In the genomic region with DNA sequence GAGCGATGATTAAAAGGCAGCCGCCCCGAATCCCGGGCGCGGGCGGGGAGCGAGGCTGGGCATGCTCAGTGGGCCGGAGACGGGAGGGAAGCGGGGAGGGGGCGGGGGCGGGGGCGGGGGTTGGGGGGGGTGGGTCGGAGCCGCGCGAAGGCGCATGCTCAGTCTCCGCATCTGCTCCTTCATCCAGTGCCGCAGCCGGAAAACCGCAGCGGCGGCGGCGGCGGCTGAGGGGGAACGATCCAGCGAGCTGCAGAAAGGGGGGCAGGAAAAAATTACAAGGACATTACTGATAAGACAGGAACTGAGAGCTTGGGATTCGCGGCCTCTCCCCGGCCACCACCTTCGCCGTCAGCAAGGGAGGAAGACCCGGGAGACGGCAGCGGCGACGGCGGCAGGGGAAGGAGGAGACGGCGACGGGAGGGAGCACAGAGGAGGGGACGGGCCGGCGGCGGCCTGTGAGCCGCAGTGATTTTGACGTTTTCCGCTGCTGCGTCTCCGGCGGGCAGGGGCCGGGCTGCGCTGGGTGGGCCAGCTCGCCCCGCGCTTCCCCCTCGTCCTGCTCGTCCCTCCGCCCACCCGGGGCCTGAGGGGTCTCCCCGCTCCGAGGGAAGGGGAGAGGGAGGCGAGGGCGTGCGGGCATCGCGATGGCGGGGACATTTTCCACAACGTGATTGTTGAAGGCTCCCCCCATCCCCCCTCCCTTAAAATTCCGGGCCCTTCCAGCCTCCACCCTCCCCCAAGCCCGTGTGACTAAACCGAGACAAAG, we compare ENCODE assay signal across 1 cellular context.
A peak's percentile ranks its signal among the peaks of the same experiment; 100 is the strongest.
TF ChIP-seq lines count a peak whose summit lies in the region.

A gene with protein sequence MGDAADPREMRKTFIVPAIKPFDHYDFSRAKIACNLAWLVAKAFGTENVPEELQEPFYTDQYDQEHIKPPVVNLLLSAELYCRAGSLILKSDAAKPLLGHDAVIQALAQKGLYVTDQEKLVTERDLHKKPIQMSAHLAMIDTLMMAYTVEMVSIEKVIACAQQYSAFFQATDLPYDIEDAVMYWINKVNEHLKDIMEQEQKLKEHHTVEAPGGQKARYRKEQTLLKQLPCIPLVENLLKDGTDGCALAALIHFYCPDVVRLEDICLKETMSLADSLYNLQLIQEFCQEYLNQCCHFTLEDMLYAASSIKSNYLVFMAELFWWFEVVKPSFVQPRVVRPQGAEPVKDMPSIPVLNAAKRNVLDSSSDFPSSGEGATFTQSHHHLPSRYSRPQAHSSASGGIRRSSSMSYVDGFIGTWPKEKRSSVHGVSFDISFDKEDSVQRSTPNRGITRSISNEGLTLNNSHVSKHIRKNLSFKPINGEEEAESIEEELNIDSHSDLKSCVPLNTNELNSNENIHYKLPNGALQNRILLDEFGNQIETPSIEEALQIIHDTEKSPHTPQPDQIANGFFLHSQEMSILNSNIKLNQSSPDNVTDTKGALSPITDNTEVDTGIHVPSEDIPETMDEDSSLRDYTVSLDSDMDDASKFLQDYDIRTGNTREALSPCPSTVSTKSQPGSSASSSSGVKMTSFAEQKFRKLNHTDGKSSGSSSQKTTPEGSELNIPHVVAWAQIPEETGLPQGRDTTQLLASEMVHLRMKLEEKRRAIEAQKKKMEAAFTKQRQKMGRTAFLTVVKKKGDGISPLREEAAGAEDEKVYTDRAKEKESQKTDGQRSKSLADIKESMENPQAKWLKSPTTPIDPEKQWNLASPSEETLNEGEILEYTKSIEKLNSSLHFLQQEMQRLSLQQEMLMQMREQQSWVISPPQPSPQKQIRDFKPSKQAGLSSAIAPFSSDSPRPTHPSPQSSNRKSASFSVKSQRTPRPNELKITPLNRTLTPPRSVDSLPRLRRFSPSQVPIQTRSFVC (N-terminal part only) (plus strand): TSS at position 161 of the 766 bp plus-strand sequence. CDS start 935 bp downstream, outside the sequence.

TF ChIP-seq in HepG2, 621 proteins besides CTCF, POLR2A, EP300 and RAD21 (continued from another document and continues in another):
- TF ChIP-seq HMGXB3 (CRISPR knock-in tag; IDR thresholded peaks at IDR 0.05; ENCODE audit: borderline replicate concordance) (no peak), KAT8 (CRISPR knock-in tag; IDR thresholded peaks at IDR 0.05) (peak; percentile 55; the same call in 1 of the 2 replicates), RBM39 (IDR thresholded peaks at IDR 0.05; ENCODE audit: low read depth, low read length, poor library complexity, severe bottlenecking) (peak; percentile 76), ARID4A (CRISPR knock-in tag; IDR thresholded peaks at IDR 0.05; ENCODE audit: borderline replicate concordance) (peak; percentile 82; the same call in 1 of the 2 replicates), ZNF292 (CRISPR knock-in tag; IDR thresholded peaks at IDR 0.05; ENCODE audit: borderline replicate concordance, low read depth) (peak; percentile 81), RFX1 (IDR thresholded peaks at IDR 0.05) (no peak), ZNF788 (CRISPR knock-in tag; IDR thresholded peaks at IDR 0.05; ENCODE audit: borderline replicate concordance) (peak; percentile 85; the same call in 1 of the 2 replicates), PCBP1 (IDR thresholded peaks at IDR 0.05; ENCODE audit: borderline replicate concordance, low read depth, low read length) (peak; percentile 74; the same call in 1 of the 2 replicates), ZMYM3 (CRISPR knock-in tag; IDR thresholded peaks at IDR 0.05) (peak; percentile 34; the same call in 1 of the 2 replicates), TOPORS (CRISPR knock-in tag; IDR thresholded peaks at IDR 0.05) (0 out of 2 replicates have a peak, but pooled peaks have one; percentile 31), NR1H2 (CRISPR knock-in tag; IDR thresholded peaks at IDR 0.05; ENCODE audit: borderline replicate concordance, low read depth) (0 out of 2 replicates have a peak, but pooled peaks have one; percentile 37), CEBPZ (IDR thresholded peaks at IDR 0.05; ENCODE audit: low read length) (no peak), KMT2B (CRISPR knock-in tag; IDR thresholded peaks at IDR 0.05) (peak; percentile 90), ZNF556 (CRISPR knock-in tag; IDR thresholded peaks at IDR 0.05; ENCODE audit: borderline replicate concordance) (no peak), ZSCAN21 (CRISPR knock-in tag; IDR thresholded peaks at IDR 0.05; ENCODE audit: borderline replicate concordance) (peak; percentile 18; the same call in 1 of the 2 replicates), TFDP2 (CRISPR knock-in tag; IDR thresholded peaks at IDR 0.05) (peak; percentile 14), ZNF614 (CRISPR knock-in tag; IDR thresholded peaks at IDR 0.05; ENCODE audit: borderline replicate concordance) (peak; percentile 61; the same call in 1 of the 2 replicates), GATAD1 (CRISPR knock-in tag; IDR thresholded peaks at IDR 0.05) (peak; percentile 41; the same call in 1 of the 2 replicates), HMGXB4 (CRISPR knock-in tag; IDR thresholded peaks at IDR 0.05; ENCODE audit: borderline replicate concordance in 1 of 2, low read depth in 1 of 2) (peak; percentile 49 to 65; a peak in 1 of 4 replicates), ARNT2 (CRISPR knock-in tag; IDR thresholded peaks at IDR 0.05; ENCODE audit: low read depth) (peak; percentile 24; the same call in 1 of the 2 replicates), FOXC1 (CRISPR knock-in tag; IDR thresholded peaks at IDR 0.05; ENCODE audit: borderline replicate concordance) (peak; percentile 56; the same call in 1 of the 2 replicates), HMG20B (CRISPR knock-in tag; conservative IDR thresholded peaks at IDR 0.05) (peak; percentile 89), ZNF543 (CRISPR knock-in tag; IDR thresholded peaks at IDR 0.05) (peak; percentile 81; the same call in 1 of the 2 replicates)
- TF ChIP-seq, protein P1, sequence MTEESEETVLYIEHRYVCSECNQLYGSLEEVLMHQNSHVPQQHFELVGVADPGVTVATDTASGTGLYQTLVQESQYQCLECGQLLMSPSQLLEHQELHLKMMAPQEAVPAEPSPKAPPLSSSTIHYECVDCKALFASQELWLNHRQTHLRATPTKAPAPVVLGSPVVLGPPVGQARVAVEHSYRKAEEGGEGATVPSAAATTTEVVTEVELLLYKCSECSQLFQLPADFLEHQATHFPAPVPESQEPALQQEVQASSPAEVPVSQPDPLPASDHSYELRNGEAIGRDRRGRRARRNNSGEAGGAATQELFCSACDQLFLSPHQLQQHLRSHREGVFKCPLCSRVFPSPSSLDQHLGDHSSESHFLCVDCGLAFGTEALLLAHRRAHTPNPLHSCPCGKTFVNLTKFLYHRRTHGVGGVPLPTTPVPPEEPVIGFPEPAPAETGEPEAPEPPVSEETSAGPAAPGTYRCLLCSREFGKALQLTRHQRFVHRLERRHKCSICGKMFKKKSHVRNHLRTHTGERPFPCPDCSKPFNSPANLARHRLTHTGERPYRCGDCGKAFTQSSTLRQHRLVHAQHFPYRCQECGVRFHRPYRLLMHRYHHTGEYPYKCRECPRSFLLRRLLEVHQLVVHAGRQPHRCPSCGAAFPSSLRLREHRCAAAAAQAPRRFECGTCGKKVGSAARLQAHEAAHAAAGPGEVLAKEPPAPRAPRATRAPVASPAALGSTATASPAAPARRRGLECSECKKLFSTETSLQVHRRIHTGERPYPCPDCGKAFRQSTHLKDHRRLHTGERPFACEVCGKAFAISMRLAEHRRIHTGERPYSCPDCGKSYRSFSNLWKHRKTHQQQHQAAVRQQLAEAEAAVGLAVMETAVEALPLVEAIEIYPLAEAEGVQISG (CRISPR knock-in tag; IDR thresholded peaks at IDR 0.05) = peak; percentile 13; the same call in 1 of the 2 replicates
- TF ChIP-seq, protein P2, sequence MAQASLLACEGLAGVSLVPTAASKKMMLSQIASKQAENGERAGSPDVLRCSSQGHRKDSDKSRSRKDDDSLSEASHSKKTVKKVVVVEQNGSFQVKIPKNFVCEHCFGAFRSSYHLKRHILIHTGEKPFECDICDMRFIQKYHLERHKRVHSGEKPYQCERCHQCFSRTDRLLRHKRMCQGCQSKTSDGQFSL (CRISPR knock-in tag; IDR thresholded peaks at IDR 0.05) = peak; percentile 18; the same call in 1 of the 2 replicates
